In the genomic region with DNA sequence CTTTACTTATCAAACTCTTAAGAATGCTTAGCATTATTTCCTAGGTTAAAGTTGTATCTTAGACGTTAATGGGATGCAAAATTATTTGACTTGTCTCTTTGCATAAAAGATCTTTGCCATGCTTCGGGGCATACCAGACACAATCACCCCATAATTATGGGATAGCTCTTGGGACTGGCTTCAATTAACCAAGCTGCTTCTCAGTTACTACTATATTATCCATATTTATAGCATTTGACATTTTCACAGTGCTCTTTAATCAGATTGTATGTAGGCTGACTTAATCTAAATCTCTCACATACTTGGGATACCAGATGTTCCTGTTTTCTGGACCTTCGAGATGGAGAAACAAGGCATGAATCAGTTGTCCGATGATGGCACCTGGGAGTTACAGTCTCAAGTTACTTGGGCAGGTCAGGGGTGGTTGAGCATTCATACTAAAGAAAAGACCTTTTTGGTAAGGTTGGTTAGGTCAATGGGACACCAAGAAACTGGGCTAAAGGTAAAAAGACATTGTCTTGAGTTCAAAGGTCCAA, we compare ENCODE assay signal across 28 cellular contexts.
"Had no signal": no experiment of that assay in that cellular context is flagged by ENCODE, and none has a peak within 500 bp of the region (broad histone marks: within the 10 kb centered on the region; RNA-seq: fewer than 3 reads in every experiment).

No MANE protein-coding gene starts in this region.

- ATAC-seq: activated CD4-positive, CD25-positive, alpha-beta regulatory T cell treated with anti-CD3 and anti-CD28 coated beads, Interleukin-2, amount 50 U/mL, for 24 hours; activated CD8-positive, alpha-beta T cell treated with anti-CD3 and anti-CD28 coated beads for 36 hours; activated T-cell treated with anti-CD3 and anti-CD28 coated beads, Interleukin-2, amount 50 U/mL, for 4 hours; activated T-helper 17 cell treated with anti-CD3 and anti-CD28 coated beads, Interleukin-2, amount 50 U/mL, for 72 hours; foreskin keratinocyte; gastrocnemius medialis; heart left ventricle had no signal

- H3K4me1 ChIP-seq: esophagus muscularis mucosa, gastrocnemius medialis, heart left ventricle had no signal

- H3K9me3 ChIP-seq: gastrocnemius medialis had no signal

- DNase-seq: activated B cell treated with CpG ODN at 0.5 μM for 24 hours; activated CD4-positive, alpha-beta T cell treated with anti-CD3 and anti-CD28 coated beads for 48 hours; activated CD4-positive, alpha-beta T cell treated with anti-CD3 and anti-CD28 coated beads, Interleukin-2, amount 50 U/mL, for 1 hour; activated CD4-positive, alpha-beta T cell treated with anti-CD3 and anti-CD28 coated beads, Interleukin-2, amount 50 U/mL, for 48 hours; activated CD8-positive, alpha-beta memory T cell treated with anti-CD3 and anti-CD28 coated beads for 24 hours; activated CD8-positive, alpha-beta T cell treated with anti-CD3 and anti-CD28 coated beads for 36 hours; activated effector memory CD4-positive, alpha-beta T cell treated with Interleukin-2 at 50 U/mL for 16 hours; activated gamma-delta T cell treated with Interleukin-2 at 50 U/mL for 16 hours; activated naive CD4-positive, alpha-beta T cell treated with anti-CD3 and anti-CD28 coated beads, Interleukin-2, amount 50 U/mL, for 16 hours; activated naive CD4-positive, alpha-beta T cell treated with Interleukin-2 at 50 U/mL for 16 hours; activated T-cell treated with anti-CD3 and anti-CD28 coated beads, Interleukin-2, amount 50 U/mL, for 4 hours; amniotic stem cell; anterior cingulate cortex; brain microvascular endothelial cell; dorsolateral prefrontal cortex; effector memory CD4-positive, alpha-beta T cell; endodermal cell; erythroblast; foreskin keratinocyte; gastrocnemius medialis; glutamatergic neuron; heart left ventricle; T1000; WERI-Rb-1 had no signal

- H3K27me3 ChIP-seq: brain microvascular endothelial cell, dorsolateral prefrontal cortex, esophagus muscularis mucosa, foreskin keratinocyte, gastrocnemius medialis had no signal

- H3K27ac ChIP-seq: brain microvascular endothelial cell, coronary artery, dorsolateral prefrontal cortex, esophagus muscularis mucosa, foreskin keratinocyte, gastrocnemius medialis, heart left ventricle, WERI-Rb-1 had no signal

- H3K36me3 ChIP-seq: brain microvascular endothelial cell, esophagus muscularis mucosa, gastrocnemius medialis, heart left ventricle, WERI-Rb-1 had no signal

- H3K4me3 ChIP-seq: coronary artery, dorsolateral prefrontal cortex, esophagus muscularis mucosa, gastrocnemius medialis, heart left ventricle had no signal
